15 cellular contexts compared by ENCODE assay signal in genomic region chr9:112665347-112665746, GRCh38. TPM values are rescaled to one million over a fixed set of nuclear protein-coding genes. Genes with fewer than 3 reads are reported as not detected.
DNase-seq lines count a peak whose midpoint lies in the region; ATAC-seq and TF ChIP-seq lines count a peak whose summit lies in the region.
"Had no signal": no experiment of that assay in that cellular context is flagged by ENCODE, and none has a peak within 500 bp of the region (broad histone marks: within the 10 kb centered on the region; RNA-seq: fewer than 3 reads in every experiment).

No MANE protein-coding gene starts in this region.

- H3K4me1 Mint-ChIP-seq in natural killer cell treated with Interleukin-12 subunit alpha and Interleukin-12 subunit beta and Interleukin-15 and Interleukin-18, amount 100 ng/mL, for 72 hours (ENCODE audit: low read depth in 2 of 2) = no peaks in the 10 kb centered on the region
- H3K4me1 Mint-ChIP-seq: activated naive CD8-positive, alpha-beta T cell treated with anti-CD3 and anti-CD28 coated beads for 36 hours; memory B cell had no signal

- no peak overlapping the region for H3K9ac ChIP-seq in OCI-LY1 (ENCODE audit: low read length)

- no peak overlapping the region for H3K27ac ChIP-seq in OCI-LY1 (ENCODE audit: low read depth, low read length, poor library complexity, severe bottlenecking)
- H3K27ac ChIP-seq: epithelial cell of prostate, SJSA1 had no signal

- ATAC-seq in natural killer cell treated with Interleukin-12 subunit alpha and Interleukin-12 subunit beta and Interleukin-15 and Interleukin-18, amount 100 ng/mL, for 72 hours = no peak

- H4K20me1 ChIP-seq in OCI-LY1 (ENCODE audit: insufficient read depth, low read length) = no peaks in the 10 kb centered on the region

- H3K4me3 Mint-ChIP-seq in natural killer cell treated with Interleukin-12 subunit alpha and Interleukin-12 subunit beta and Interleukin-15 and Interleukin-18, amount 100 ng/mL, for 72 hours = no peak overlapping the region
- H3K4me3 Mint-ChIP-seq: activated CD4-positive, alpha-beta memory T cell treated with anti-CD3 and anti-CD28 coated beads for 36 hours; activated naive CD8-positive, alpha-beta T cell treated with anti-CD3 and anti-CD28 coated beads for 36 hours; memory B cell had no signal

- no peaks in the 10 kb centered on the region for H3F3A ChIP-seq in OCI-LY1 (ENCODE audit: insufficient read depth, low read length)

- H3K27me3 Mint-ChIP-seq in natural killer cell treated with Interleukin-12 subunit alpha and Interleukin-12 subunit beta and Interleukin-15 and Interleukin-18, amount 100 ng/mL, for 72 hours = peaks cover 0 to 3% of the 10 kb centered on the region in 2 donors
- H3K27me3 Mint-ChIP-seq: activated CD4-positive, alpha-beta memory T cell treated with anti-CD3 and anti-CD28 coated beads for 36 hours; activated naive CD8-positive, alpha-beta T cell treated with anti-CD3 and anti-CD28 coated beads for 36 hours; memory B cell had no signal

- H3K27ac Mint-ChIP-seq in natural killer cell treated with Interleukin-12 subunit alpha and Interleukin-12 subunit beta and Interleukin-15 and Interleukin-18, amount 100 ng/mL, for 72 hours = no peak overlapping the region
- H3K27ac Mint-ChIP-seq: activated CD4-positive, alpha-beta memory T cell treated with anti-CD3 and anti-CD28 coated beads for 36 hours; activated naive CD8-positive, alpha-beta T cell treated with anti-CD3 and anti-CD28 coated beads for 36 hours; memory B cell had no signal

- DNase-seq in DMS53 (lab: John Stamatoyannopoulos, UW) = peak; percentile 3
- no peak for DNase-seq in DMS53 treated with DMSO at 0.1 percent for 48 hours (lab: John Stamatoyannopoulos, UW; ENCODE audit: unreplicated experiment)
- peak; percentile 36 for DNase-seq in epithelial cell of esophagus (ENCODE audit: low read depth)
- peak; percentile 11 for DNase-seq in renal cortical epithelial cell (ENCODE audit: low read depth)
- no peak for DNase-seq in activated CD4-positive, CD25-positive, alpha-beta regulatory T cell treated with anti-CD3 and anti-CD28 coated beads, Interleukin-2, amount 50 U/mL, for 72 hours
- no peak for DNase-seq in central memory CD4-positive, alpha-beta T cell
- no peak for DNase-seq in natural killer cell treated with Interleukin-12 subunit alpha and Interleukin-12 subunit beta and Interleukin-15 and Interleukin-18, amount 100 ng/mL, for 72 hours (ENCODE audit: low spot score)
- DNase-seq: 8988T; activated CD4-positive, alpha-beta memory T cell treated with anti-CD3 and anti-CD28 coated beads for 36 hours; activated naive CD8-positive, alpha-beta T cell treated with anti-CD3 and anti-CD28 coated beads for 36 hours; NCI-H510A treated with DMSO at 0.1 percent for 48 hours had no signal

- H3K9me3 ChIP-seq in OCI-LY1 (ENCODE audit: low read length) = no peaks in the 10 kb centered on the region
- H3K9me3 ChIP-seq: SJSA1 had no signal

- H2AFZ ChIP-seq in OCI-LY1 (ENCODE audit: low read length) = no peak overlapping the region

- H3K36me3 ChIP-seq in OCI-LY1 (ENCODE audit: insufficient read depth, low read length) = no peaks in the 10 kb centered on the region
- H3K36me3 ChIP-seq: SJSA1 had no signal

- H3K79me2 ChIP-seq in OCI-LY1 (ENCODE audit: insufficient read depth, low read length) = no peaks in the 10 kb centered on the region

- no peaks in the 10 kb centered on the region for H3K27me3 ChIP-seq in OCI-LY1 (ENCODE audit: insufficient read depth, low read length)
- H3K27me3 ChIP-seq: SJSA1 had no signal

- no peaks in the 10 kb centered on the region for H3K4me1 ChIP-seq in OCI-LY1 (ENCODE audit: insufficient read depth, low read length, severe bottlenecking)
- H3K4me1 ChIP-seq: SJSA1 had no signal

- H3K9me3 Mint-ChIP-seq in natural killer cell treated with Interleukin-12 subunit alpha and Interleukin-12 subunit beta and Interleukin-15 and Interleukin-18, amount 100 ng/mL, for 72 hours = no peaks in the 10 kb centered on the region
- H3K9me3 Mint-ChIP-seq: activated CD4-positive, alpha-beta memory T cell treated with anti-CD3 and anti-CD28 coated beads for 36 hours; activated naive CD8-positive, alpha-beta T cell treated with anti-CD3 and anti-CD28 coated beads for 36 hours; memory B cell had no signal

- H3K36me3 Mint-ChIP-seq in natural killer cell treated with Interleukin-12 subunit alpha and Interleukin-12 subunit beta and Interleukin-15 and Interleukin-18, amount 100 ng/mL, for 72 hours = no peaks in the 10 kb centered on the region
- H3K36me3 Mint-ChIP-seq: activated CD4-positive, alpha-beta memory T cell treated with anti-CD3 and anti-CD28 coated beads for 36 hours; activated naive CD8-positive, alpha-beta T cell treated with anti-CD3 and anti-CD28 coated beads for 36 hours; memory B cell had no signal

- H3K9me2 ChIP-seq in OCI-LY1 (ENCODE audit: low read depth, low read length) = no peaks in the 10 kb centered on the region

- H3K4me2 ChIP-seq in OCI-LY1 (ENCODE audit: low read length) = no peak overlapping the region

- peak; percentile 44 for TF ChIP-seq CTCF in OCI-LY1 (IDR thresholded peaks at IDR 0.05; ENCODE audit: low read length)
- TF ChIP-seq CTCF in epithelial cell of esophagus (IDR thresholded peaks at IDR 0.05; ENCODE audit: insufficient read depth, low read depth, low read length, missing control alignments) = peak; percentile 51

- H3K4me3 ChIP-seq in OCI-LY1 (ENCODE audit: low read depth, low read length, poor library complexity, severe bottlenecking) (no peak overlapping the region), epithelial cell of esophagus (ENCODE audit: low read length) (no peak overlapping the region)
- H3K4me3 ChIP-seq: SJSA1 had no signal

RNA-seq across cellular contexts. Expression of gene INIP, which starts 52.6 kb away (rescaled TPM):
- 22.4 and 43.0 TPM in 2 replicates for total RNA-seq in renal cortical epithelial cell
- total RNA-seq in natural killer cell treated with Interleukin-12 subunit alpha and Interleukin-12 subunit beta and Interleukin-15 and Interleukin-18, amount 100 ng/mL, for 72 hours = 10 to 100 TPM; 31.3 to 39.5 TPM

Comparison
In these comparisons a context has a peak if more than half of its experiments do, and no peak if none do; other contexts are left out.
1. DNase-seq: peak in DMS53 (single experiment), epithelial cell of esophagus (single experiment) and renal cortical epithelial cell (single experiment); none in DMS53 treated with DMSO at 0.1 percent for 48 hours (single experiment), activated CD4-positive, CD25-positive, alpha-beta regulatory T cell treated with anti-CD3 and anti-CD28 coated beads, Interleukin-2, amount 50 U/mL, for 72 hours (single experiment), central memory CD4-positive, alpha-beta T cell (single experiment) and natural killer cell treated with Interleukin-12 subunit alpha and Interleukin-12 subunit beta and Interleukin-15 and Interleukin-18, amount 100 ng/mL, for 72 hours (single experiment).